ENCODE assay signal across 8 cellular contexts in genomic region chrX:64380789-64381188, GRCh38. TPM values are rescaled to one million over a fixed set of nuclear protein-coding genes. Genes with fewer than 3 reads are reported as not detected.
DNase-seq lines count a peak whose midpoint lies in the region; ATAC-seq, FAIRE-seq and TF ChIP-seq lines count a peak whose summit lies in the region.
"Not testable (repeated sequence)": the region's sequence is repeated elsewhere in the genome, so short reads cannot be mapped to it uniquely, and the experiment has no call there.
"Had no signal": no experiment of that assay in that cellular context is flagged by ENCODE, and none has a peak within 500 bp of the region (broad histone marks: within the 10 kb centered on the region; RNA-seq: fewer than 3 reads in every experiment).

No MANE protein-coding gene starts in this region.

- not testable (repeated sequence) for H3K9ac ChIP-seq in astrocyte (ENCODE audit: low read length); K562 (ENCODE audit: insufficient read depth in 1 of 2, low read depth in 2 of 2, low read length in 2 of 2)

- H4K20me1 ChIP-seq in astrocyte (ENCODE audit: insufficient read depth, low read length); K562 (replicated peaks; ENCODE audit: control insufficient read depth, insufficient read depth, low read length): not testable (repeated sequence)

- not testable (repeated sequence) for H3K4me1 ChIP-seq in HEK293 (ENCODE audit: control insufficient read depth, insufficient read depth, low read length); astrocyte (ENCODE audit: insufficient read depth, low read length); K562 (replicated peaks in 1 of 2; ENCODE audit: control insufficient read depth in 2 of 2, insufficient read depth in 2 of 2, low read length in 2 of 2)

- H3K4me3 Mint-ChIP-seq in astrocyte (ENCODE audit: unreplicated experiment) = not testable (repeated sequence)

- 62% methylated on average over 2 of the region's 4 CpGs for whole genome bisulfite sequencing in K562 (ENCODE audit: insufficient coverage, low coverage, missing lambda C conversion rate)

- H3K4me3 ChIP-seq in HEK293 (ENCODE audit: low read depth, low read length); astrocyte (ENCODE audit: insufficient read depth, low read depth, low read length); K562: not testable (repeated sequence)

- H3K36me3 ChIP-seq in HEK293 (ENCODE audit: control insufficient read depth in 2 of 2, insufficient read depth in 1 of 2, low read length in 2 of 2); astrocyte (ENCODE audit: insufficient read depth, low read length); K562 (ENCODE audit: control insufficient read depth, insufficient read depth, low read length): not testable (repeated sequence)

- H3K27me3 Mint-ChIP-seq in astrocyte (ENCODE audit: low read depth, unreplicated experiment) = not testable (repeated sequence)

- not testable (repeated sequence) for TF ChIP-seq POLR2A in K562 (conservative IDR thresholded peaks at IDR 0.05)

- not testable (repeated sequence) for H3K4me2 ChIP-seq in astrocyte (ENCODE audit: low read length); K562 (ENCODE audit: insufficient read depth, low read length)

- not testable (repeated sequence) for TF ChIP-seq CTCF in HEK293 (tag by site-specific recombination; IDR thresholded peaks at IDR 0.05); astrocyte (IDR thresholded peaks at IDR 0.05; ENCODE audit: insufficient read depth, low read depth, low read length); K562 (IDR thresholded peaks at IDR 0.05 in 2 of 3, conservative IDR thresholded peaks at IDR 0.05 in 1 of 3; ENCODE audit: insufficient read depth in 2 of 3, low read depth in 1 of 3, low read length in 3 of 3)

- POLR2A ChIA-PET in HEK293 (lab: Yijun Ruan, JAX); K562 (lab: Yijun Ruan, JAX): not testable (repeated sequence)

- CTCF ChIA-PET in HEK293 (lab: Yijun Ruan, JAX); K562 (lab: Yijun Ruan, JAX; ENCODE audit: low intra/inter-chr PET ratio): not testable (repeated sequence)

- not testable (repeated sequence) for H2AFZ ChIP-seq in astrocyte (ENCODE audit: low read depth, low read length); K562 (ENCODE audit: low read depth, low read length)

- ATAC-seq in K562 = not testable (repeated sequence)

- H3K27ac Mint-ChIP-seq in astrocyte (ENCODE audit: unreplicated experiment) = not testable (repeated sequence)

- H3K9me3 ChIP-seq in HEK293 (ENCODE audit: control insufficient read depth, insufficient read depth, low read depth, low read length); astrocyte (ENCODE audit: insufficient read depth, low read depth, low read length); K562 (replicated peaks; ENCODE audit: control insufficient read depth, insufficient read depth, low read depth, low read length): not testable (repeated sequence)

- peak; percentile 37 for FAIRE-seq in astrocyte (lab: Jason Lieb, UNC)
- not testable (repeated sequence) for FAIRE-seq in K562 (lab: Jason Lieb, UNC)

- not testable (repeated sequence) for DNase-seq in astrocyte (ENCODE audit: low read depth); K562 (ENCODE audit: extremely low read depth in 1 of 4, low spot score in 3 of 4)

- intact Hi-C loops in K562 (cut with micrococcal nuclease) = not testable (repeated sequence)

- BruUV-seq in K562 (replicated peaks; lab: Mats Ljungman, UMichigan) = not testable (repeated sequence)

- not testable (repeated sequence) for TF ChIP-seq EP300 in K562 (IDR thresholded peaks at IDR 0.05; ENCODE audit: low read length)

- H3K9me3 Mint-ChIP-seq in astrocyte (ENCODE audit: unreplicated experiment) = not testable (repeated sequence)

- not testable (repeated sequence) for TF ChIP-seq RAD21 in K562 (CRISPR knock-in tag; conservative IDR thresholded peaks at IDR 0.05 in 1 of 2, IDR thresholded peaks at IDR 0.05 in 1 of 2)

- H3K36me3 Mint-ChIP-seq in astrocyte (ENCODE audit: low read depth, unreplicated experiment) = not testable (repeated sequence)

- H3K4me1 Mint-ChIP-seq in astrocyte (ENCODE audit: low read depth, unreplicated experiment) = not testable (repeated sequence)

- not testable (repeated sequence) for H3K27me3 ChIP-seq in astrocyte (ENCODE audit: insufficient read depth, low read length); K562 (ENCODE audit: control insufficient read depth in 2 of 2, insufficient read depth in 2 of 2, low read length in 2 of 2)

- H3K79me2 ChIP-seq in astrocyte (ENCODE audit: insufficient read depth, low read length); K562 (ENCODE audit: control insufficient read depth, insufficient read depth, low read length): not testable (repeated sequence)

- in situ Hi-C loops in K562 (cut with MboI) = not testable (repeated sequence)

- H3K9me1 ChIP-seq in K562 (ENCODE audit: control insufficient read depth, insufficient read depth, low read length) = not testable (repeated sequence)

- H3K27ac ChIP-seq in HEK293 (ENCODE audit: extremely low read depth, low read depth, low read length); astrocyte (ENCODE audit: low read depth, low read length); K562 (ENCODE audit: extremely low read depth, low read depth, low read length): not testable (repeated sequence)

TF ChIP-seq in HEK293, 187 proteins besides CTCF, POLR2A, EP300 and RAD21:
- peak; percentile 66 for TF ChIP-seq ZNF146 (tag by site-specific recombination; IDR thresholded peaks at IDR 0.05)

TF ChIP-seq in K562, 482 proteins besides CTCF, POLR2A, EP300 and RAD21:
- peak; percentile 72 for TF ChIP-seq NFIC (IDR thresholded peaks at IDR 0.05)

RNA-seq across cellular contexts. Expression of gene MTMR8, which starts 14.5 kb away (rescaled TPM):
- 0.89 and 1.6 TPM in 2 replicates for total RNA-seq in astrocyte
- total RNA-seq in K562 (2011; cell fraction: chromatin; rRNA removed; ENCODE audit: low replicate concordance) = 21.6 and 22.4 TPM in 2 replicates
- total RNA-seq in K562 (2011; cell fraction: nucleolus; rRNA removed) = 12.5 and 18.6 TPM in 2 replicates
- 9.8 and 14.0 TPM in 2 replicates for total RNA-seq in K562 (2011; cell fraction: nucleoplasm; rRNA removed)
- 3.0 and 3.9 TPM in 2 replicates for total RNA-seq in K562 (2014; rRNA removed)
- total RNA-seq in K562 (2014; rRNA removed; fragmentation: Illumina TruSeq; extraction: Trizol) = 4.1 and 5.1 TPM in 2 replicates
- 2.8 and 3.8 TPM in 2 replicates for total RNA-seq in K562 (2015; rRNA removed; fragmentation: Illumina TruSeq; extraction: Trizol)
- 3.6 and 4.3 TPM in 2 replicates for total RNA-seq in K562 (2021)
- polyA plus RNA-seq in K562 (2011; rRNA removed) = 2.7 and 5.5 TPM in 2 replicates
- 0.84 and 1.3 TPM in 2 replicates for polyA plus RNA-seq in K562 (2011; cell fraction: cytosol; rRNA removed)
- polyA plus RNA-seq in K562 (2011; cell fraction: nucleus; rRNA removed) = 4.1 and 5.0 TPM in 2 replicates
- 1.9 TPM in 2 replicates for polyA plus RNA-seq in K562 (2012)
- polyA plus RNA-seq in K562 (2014; fragmentation: Illumina TruSeq; extraction: Trizol) = 2.4 and 2.6 TPM in 2 replicates
- polyA plus RNA-seq in K562 (2014; fragmentation: Nextera tagmentation; extraction: Ambion mirVana) = 1 to 10 TPM; 2.8 to 5.4 TPM
- polyA plus RNA-seq in K562 (2014; rRNA removed) = 1.8 and 2.4 TPM in 2 replicates
- polyA minus RNA-seq in K562 (2011; rRNA and poly(A)+ RNA removed) = 12.4 and 16.2 TPM in 2 replicates
- polyA minus RNA-seq in K562 (2011; cell fraction: cytosol; rRNA and poly(A)+ RNA removed) = 2.3 and 7.1 TPM in 2 replicates
- polyA minus RNA-seq in K562 (2011; cell fraction: nucleus; rRNA and poly(A)+ RNA removed) = 12.8 and 16.3 TPM in 2 replicates
- total RNA-seq: A172, A673, Daoy had no signal
- polyA plus RNA-seq: AG04450, BJ had no signal
